In genomic region chr15:92047900-92048299, GRCh38 we compare ENCODE assay signal across 22 cellular contexts.
"Had no signal": no experiment of that assay in that cellular context is flagged by ENCODE, and none has a peak within 500 bp of the region (broad histone marks: within the 10 kb centered on the region; RNA-seq: fewer than 3 reads in every experiment).

No MANE protein-coding gene starts in this region.

- H3K27me3 ChIP-seq: heart left ventricle, spleen, stomach, transverse colon had no signal

- H3K9me3 ChIP-seq: heart left ventricle, spleen, stomach, thoracic aorta, transverse colon had no signal

- H3K27ac ChIP-seq: heart left ventricle, stomach, thoracic aorta, transverse colon had no signal

- H3K4me1 Mint-ChIP-seq: naive B cell; stimulated activated memory B cell treated with anti-CD40 and anti-IgM and Interleukin-4, amounts not matched to agents 10 μg/mL and 1 μg/mL and 100 μg/mL, for 72 hours had no signal

- H3K4me3 Mint-ChIP-seq: naive B cell; nephron progenitor cell; stimulated activated memory B cell treated with anti-CD40 and anti-IgM and Interleukin-4, amounts not matched to agents 10 μg/mL and 1 μg/mL and 100 μg/mL, for 72 hours had no signal

- H3K27ac Mint-ChIP-seq: naive B cell; nephron progenitor cell; stimulated activated memory B cell treated with anti-CD40 and anti-IgM and Interleukin-4, amounts not matched to agents 10 μg/mL and 1 μg/mL and 100 μg/mL, for 72 hours had no signal

- H3K9me3 Mint-ChIP-seq: nephron progenitor cell; stimulated activated memory B cell treated with anti-CD40 and anti-IgM and Interleukin-4, amounts not matched to agents 10 μg/mL and 1 μg/mL and 100 μg/mL, for 72 hours had no signal

- H3K4me1 ChIP-seq: transverse colon had no signal

- H3K36me3 Mint-ChIP-seq: naive B cell; stimulated activated memory B cell treated with anti-CD40 and anti-IgM and Interleukin-4, amounts not matched to agents 10 μg/mL and 1 μg/mL and 100 μg/mL, for 72 hours had no signal

- DNase-seq: cortex of kidney; effector memory CD4-positive, alpha-beta T cell; heart left ventricle; hippocampal formation; left colon; left ventricle myocardium superior; mesenchymal stem cell; midbrain; naive B cell; nephron progenitor cell; posterior cingulate gyrus; spleen; stimulated activated CD4-positive, alpha-beta T cell treated with anti-CD3 and anti-CD28 coated beads, Interleukin-15, amount 100 ng/mL, for 24 hours; stimulated activated CD4-positive, alpha-beta T cell treated with anti-CD3 and anti-CD28 coated beads, Interleukin-1b, Interleukin-23, amount 100 ng/mL, for 48 hours; stimulated activated CD4-positive, alpha-beta T cell treated with anti-CD3 and anti-CD28 coated beads, Interleukin-4, amount 100 ng/mL, for 24 hours; stomach; substantia nigra; transverse colon had no signal

- H3K4me3 ChIP-seq: heart left ventricle, lung, spleen, stomach, thoracic aorta, transverse colon had no signal

- H3K27me3 Mint-ChIP-seq: stimulated activated memory B cell treated with anti-CD40 and anti-IgM and Interleukin-4, amounts not matched to agents 10 μg/mL and 1 μg/mL and 100 μg/mL, for 72 hours had no signal

- H3K36me3 ChIP-seq: heart left ventricle, spleen, stomach, thoracic aorta, transverse colon had no signal

- ATAC-seq: heart left ventricle; left colon; left ventricle myocardium superior; sciatic nerve; stimulated activated memory B cell treated with anti-CD40 and anti-IgM and Interleukin-4, amounts not matched to agents 10 μg/mL and 1 μg/mL and 100 μg/mL, for 72 hours had no signal
